In genomic region chr17:14330492-14330920, GRCh38 we compare ENCODE assay signal across 1 cellular context.
TF ChIP-seq lines count a peak whose summit lies in the region.

No MANE protein-coding gene starts in this region.

TF ChIP-seq in GM23338, 12 proteins besides CTCF, POLR2A, EP300 and RAD21 (continued from another document):
- no peak for TF ChIP-seq ZNF462 (CRISPR knock-in tag; IDR thresholded peaks at IDR 0.05)
- TF ChIP-seq EZH2 (IDR thresholded peaks at IDR 0.05; ENCODE audit: low read depth, unreplicated experiment): no peak
- no peak for TF ChIP-seq EZH2phosphoT487 (IDR thresholded peaks at IDR 0.05; ENCODE audit: unreplicated experiment)
- no peak for TF ChIP-seq NANOG (IDR thresholded peaks at IDR 0.05; ENCODE audit: borderline replicate concordance)
- TF ChIP-seq REST (IDR thresholded peaks at IDR 0.05; ENCODE audit: unreplicated experiment): no peak
- no peak for TF ChIP-seq ETS1 (IDR thresholded peaks at IDR 0.05)
- no peak for TF ChIP-seq JUNB (IDR thresholded peaks at IDR 0.05; ENCODE audit: unreplicated experiment)
- TF ChIP-seq ZNF331 (CRISPR knock-in tag; IDR thresholded peaks at IDR 0.05; ENCODE audit: low read depth): no peak
- TF ChIP-seq POLR2AphosphoS5 (IDR thresholded peaks at IDR 0.05; ENCODE audit: low read depth): no peak
- no peak for TF ChIP-seq ZNF114 (CRISPR knock-in tag; IDR thresholded peaks at IDR 0.05)
- no peak for TF ChIP-seq STAT1 (IDR thresholded peaks at IDR 0.05; ENCODE audit: unreplicated experiment)
